In genomic region chr2:238239872-238240760, GRCh38 we compare ENCODE assay signal across 8 cellular contexts. TPM values are rescaled to one million over a fixed set of nuclear protein-coding genes. Genes with fewer than 3 reads are reported as not detected.
DNase-seq lines count a peak whose midpoint lies in the region; ATAC-seq, FAIRE-seq and TF ChIP-seq lines count a peak whose summit lies in the region.

HES6 (minus strand) TSS chr2:238240038; CDS start chr2:238239905, 133 bp downstream.

- peak within 1 kb of the TSS; percentile 87 for H3K4me3 Mint-ChIP-seq in nephron progenitor cell

- peaks cover 36% of the 10 kb centered on the region for H3K4me1 Mint-ChIP-seq in nephron progenitor cell

- peaks cover 7% of the 10 kb centered on the region for H3K27me3 Mint-ChIP-seq in nephron progenitor cell (ENCODE audit: low read depth, poor library complexity)

- peak within 1 kb of the TSS; percentile 78 for H3K27ac ChIP-seq in KMS-11

- peak within 1 kb of the TSS; percentile 64 for H2AFZ ChIP-seq in KMS-11 (ENCODE audit: low read depth)

- peaks cover 18% of the 10 kb centered on the region for H3K79me2 ChIP-seq in KMS-11 (ENCODE audit: insufficient read depth, low read depth)

- peaks cover 2% of the 10 kb centered on the region for H3K36me3 Mint-ChIP-seq in nephron progenitor cell (ENCODE audit: low read depth)

- no peaks in the 10 kb centered on the region for H3K27me3 ChIP-seq in KMS-11 (ENCODE audit: insufficient read depth, low read depth)

- peak; percentile 79 for DNase-seq in DMS79 (lab: John Stamatoyannopoulos, UW)
- peak; percentile 75 for DNase-seq in RCC 7860 (ENCODE audit: low spot score)
- DNase-seq in activated T-helper 1 cell treated with anti-CD3 and anti-CD28 coated beads, Interleukin-2, amount 50 U/mL, for 16 hours (ENCODE audit: low read depth in 1 of 2, low spot score in 1 of 2): peak; percentile 48 to 70
- DNase-seq in fibroblast of the aortic adventitia (ENCODE audit: low read depth): peak; percentile 70
- DNase-seq in nephron progenitor cell: peak; percentile 93
- peak; percentile 74 for DNase-seq in stimulated activated naive CD4-positive, alpha-beta T cell treated with Interleukin-2 at 50 U/mL for 16 hours (lab: John Stamatoyannopoulos, UW)

- H3K4me1 ChIP-seq in KMS-11 (ENCODE audit: low read depth, poor library complexity, severe bottlenecking): peaks cover 32% of the 10 kb centered on the region

- H4K20me1 ChIP-seq in KMS-11 (ENCODE audit: insufficient read depth): no peaks in the 10 kb centered on the region; the same call in 1 of the 2 replicates

- H3K36me3 ChIP-seq in KMS-11 (ENCODE audit: insufficient read depth): no peaks in the 10 kb centered on the region

- no peak for TF ChIP-seq CTCF in KMS-11 (conservative IDR thresholded peaks at IDR 0.05; ENCODE audit: low read depth, low read length)
- TF ChIP-seq CTCF in fibroblast of the aortic adventitia (IDR thresholded peaks at IDR 0.05; ENCODE audit: insufficient read depth, low read length): no peak
- TF ChIP-seq CTCF in nephron progenitor cell (IDR thresholded peaks at IDR 0.05): no peak

- FAIRE-seq in RCC 7860 (lab: Jason Lieb, UNC): no peak

- H3K4me3 ChIP-seq in KMS-11 (IDR thresholded peaks at IDR 0.05; ENCODE audit: insufficient read depth, low read depth, low read length): peak within 1 kb of the TSS; percentile 90
- peak within 1 kb of the TSS; percentile 68 for H3K4me3 ChIP-seq in fibroblast of the aortic adventitia (ENCODE audit: low read depth, low read length)

- H3K9me3 Mint-ChIP-seq in nephron progenitor cell: no peaks in the 10 kb centered on the region

- peak within 1 kb of the TSS; percentile 71 for H3K9ac ChIP-seq in KMS-11

- peak within 1 kb of the TSS; percentile 96 for H3K27ac Mint-ChIP-seq in nephron progenitor cell

- peak; percentile 80 for ATAC-seq in GM21737 (IDR thresholded peaks at IDR 0.05; ENCODE audit: unreplicated experiment)

- H3K4me2 ChIP-seq in KMS-11: peak within 1 kb of the TSS; percentile 90

RNA-seq across cellular contexts. Expression of gene HES6, which starts in this region (rescaled TPM):
- 1.6 and 6.6 TPM in 2 replicates for total RNA-seq in fibroblast of the aortic adventitia (ENCODE audit: low replicate concordance)

Comparison
In these comparisons a context has a peak if more than half of its experiments do, and no peak if none do; other contexts are left out.
1. Peak in every context shown above with its lines: DNase-seq, ATAC-seq, H3K4me3 ChIP-seq and H3K27ac ChIP-seq.